ENCODE assay signal across 1 cellular context in the genomic region with DNA sequence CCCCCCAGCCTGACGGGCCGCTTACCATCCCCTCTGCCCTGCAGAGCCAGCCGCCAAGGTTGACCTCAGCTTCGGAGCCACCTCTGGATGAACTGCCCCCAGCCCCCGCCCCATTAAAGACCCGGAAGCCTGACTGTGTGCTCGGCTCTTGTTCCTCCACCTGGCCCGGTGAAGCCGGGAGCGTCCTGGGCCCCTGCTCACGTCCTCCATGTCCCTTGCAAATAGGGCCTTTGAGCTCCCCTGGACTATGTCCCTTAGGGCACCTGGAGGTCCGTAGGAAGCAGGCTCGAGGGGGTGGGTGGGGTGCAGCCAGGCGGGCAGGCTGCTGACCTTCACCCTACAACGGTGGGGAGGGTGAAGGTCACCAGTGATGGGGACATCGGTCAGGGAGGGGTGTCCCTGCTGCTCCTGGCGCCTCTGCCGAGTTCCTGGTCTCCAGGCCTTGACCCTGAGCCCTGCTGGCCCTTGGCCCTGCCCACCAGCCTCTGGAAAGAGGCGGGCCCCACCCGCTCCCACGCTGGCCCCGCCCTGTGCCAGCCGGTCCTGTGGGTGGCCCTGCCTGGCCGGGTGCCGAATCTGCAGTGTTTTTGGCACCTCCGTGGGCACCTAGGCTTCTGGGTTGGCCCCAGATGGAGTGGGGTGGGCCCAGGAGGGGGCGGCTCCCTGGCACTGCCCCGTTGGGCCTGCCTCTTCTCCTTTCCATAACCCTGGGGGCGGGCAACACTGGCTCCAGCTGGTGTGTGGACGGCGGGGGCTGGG.
TF ChIP-seq lines count a peak whose summit lies in the region.

No MANE protein-coding gene starts in this region.

TF ChIP-seq in HepG2, 621 proteins besides CTCF, POLR2A, EP300 and RAD21 (continued from another document and continues in another):
- TF ChIP-seq, protein P1, sequence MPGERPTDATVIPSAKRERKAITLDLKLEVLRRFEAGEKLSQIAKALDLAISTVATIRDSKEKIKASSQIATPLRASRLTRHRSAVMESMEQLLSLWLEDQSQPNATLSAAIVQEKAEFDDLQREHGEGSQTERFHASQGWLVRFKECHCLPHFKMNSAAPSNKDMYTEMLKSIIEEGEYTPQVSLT (CRISPR knock-in tag; IDR thresholded peaks at IDR 0.05; ENCODE audit: borderline replicate concordance, low read depth) = no peak
- TF ChIP-seq CENPT (CRISPR knock-in tag; IDR thresholded peaks at IDR 0.05; ENCODE audit: low read depth) (no peak), MLLT10 (CRISPR knock-in tag; IDR thresholded peaks at IDR 0.05) (no peak), PAWR (CRISPR knock-in tag; IDR thresholded peaks at IDR 0.05; ENCODE audit: borderline replicate concordance) (no peak), ZNF574 (CRISPR knock-in tag; IDR thresholded peaks at IDR 0.05) (peak; percentile 85), POLR2AphosphoS2 (IDR thresholded peaks at IDR 0.05; ENCODE audit: low read depth, low read length) (no peak), ZNF775 (CRISPR knock-in tag; IDR thresholded peaks at IDR 0.05; ENCODE audit: borderline replicate concordance) (0 out of 2 replicates have a peak, but pooled peaks have one; percentile 10), ZNF280D (CRISPR knock-in tag; IDR thresholded peaks at IDR 0.05) (no peak), ZNF629 (CRISPR knock-in tag; conservative IDR thresholded peaks at IDR 0.05) (peak; percentile 43; the same call in 1 of the 2 replicates), ZNF562 (CRISPR knock-in tag; IDR thresholded peaks at IDR 0.05; ENCODE audit: borderline replicate concordance) (no peak), SNAPC2 (CRISPR knock-in tag; IDR thresholded peaks at IDR 0.05) (no peak), ZKSCAN5 (CRISPR knock-in tag; IDR thresholded peaks at IDR 0.05) (no peak; the same call in 1 of the 2 replicates), NFYB (CRISPR knock-in tag; IDR thresholded peaks at IDR 0.05) (peak; percentile 36), ZNF460 (CRISPR knock-in tag; IDR thresholded peaks at IDR 0.05; ENCODE audit: borderline replicate concordance) (peak; percentile 9; the same call in 1 of the 2 replicates), ZBTB20 (CRISPR knock-in tag; IDR thresholded peaks at IDR 0.05; ENCODE audit: borderline replicate concordance, low read depth) (0 out of 2 replicates have a peak, but pooled peaks have one; percentile 27), MXD4 (CRISPR knock-in tag; IDR thresholded peaks at IDR 0.05) (peak; percentile 71; the same call in 1 of the 2 replicates), FOXK2 (IDR thresholded peaks at IDR 0.05) (no peak), ZNF883 (CRISPR knock-in tag; IDR thresholded peaks at IDR 0.05; ENCODE audit: not compliant biosample characterization) (no peak), SATB2 (CRISPR knock-in tag; IDR thresholded peaks at IDR 0.05) (no peak), ZNF709 (CRISPR knock-in tag; IDR thresholded peaks at IDR 0.05) (peak; percentile 79), DZIP1 (CRISPR knock-in tag; IDR thresholded peaks at IDR 0.05) (no peak), AHR (CRISPR knock-in tag; IDR thresholded peaks at IDR 0.05) (no peak), GABPB1 (CRISPR knock-in tag; IDR thresholded peaks at IDR 0.05) (peak; percentile 78), ZNF101 (CRISPR knock-in tag; IDR thresholded peaks at IDR 0.05; ENCODE audit: borderline replicate concordance, low read depth) (0 out of 2 replicates have a peak, but pooled peaks have one; percentile 73), AGO1 (IDR thresholded peaks at IDR 0.05; ENCODE audit: low read depth, low read length, poor library complexity, severe bottlenecking) (peak; percentile 84), ZNF256 (CRISPR knock-in tag; conservative IDR thresholded peaks at IDR 0.05) (no peak), HOXA7 (CRISPR knock-in tag; IDR thresholded peaks at IDR 0.05) (no peak), THAP8 (CRISPR knock-in tag; IDR thresholded peaks at IDR 0.05; ENCODE audit: borderline replicate concordance) (peak; percentile 72; the same call in 1 of the 2 replicates), FOXA3 (CRISPR knock-in tag; IDR thresholded peaks at IDR 0.05) (peak; percentile 75), ZNF12 (CRISPR knock-in tag; IDR thresholded peaks at IDR 0.05) (no peak), ZMYM3 (CRISPR knock-in tag; IDR thresholded peaks at IDR 0.05) (peak; percentile 68; the same call in 1 of the 2 replicates), PHF21A (CRISPR knock-in tag; IDR thresholded peaks at IDR 0.05) (peak; percentile 99), MTF1 (CRISPR knock-in tag; IDR thresholded peaks at IDR 0.05) (no peak), NR3C1 (CRISPR knock-in tag; IDR thresholded peaks at IDR 0.05) (no peak), ZNF10 (CRISPR knock-in tag; IDR thresholded peaks at IDR 0.05; ENCODE audit: borderline replicate concordance, low read depth) (no peak), ZNF264 (CRISPR knock-in tag; IDR thresholded peaks at IDR 0.05) (peak; percentile 41; the same call in 1 of the 2 replicates), ZNF724P (CRISPR knock-in tag; IDR thresholded peaks at IDR 0.05; ENCODE audit: borderline replicate concordance) (peak; percentile 65; the same call in 1 of the 2 replicates), HNRNPLL (IDR thresholded peaks at IDR 0.05; ENCODE audit: low read depth, low read length, poor library complexity, severe bottlenecking) (peak; percentile 34), ZKSCAN8 (CRISPR knock-in tag; IDR thresholded peaks at IDR 0.05; ENCODE audit: borderline replicate concordance) (0 out of 2 replicates have a peak, but pooled peaks have one; percentile 20), MXI1 (IDR thresholded peaks at IDR 0.05; ENCODE audit: borderline replicate concordance, low read depth, low read length) (no peak; the same call in 2 of the 3 replicates)
- TF ChIP-seq, protein P2, sequence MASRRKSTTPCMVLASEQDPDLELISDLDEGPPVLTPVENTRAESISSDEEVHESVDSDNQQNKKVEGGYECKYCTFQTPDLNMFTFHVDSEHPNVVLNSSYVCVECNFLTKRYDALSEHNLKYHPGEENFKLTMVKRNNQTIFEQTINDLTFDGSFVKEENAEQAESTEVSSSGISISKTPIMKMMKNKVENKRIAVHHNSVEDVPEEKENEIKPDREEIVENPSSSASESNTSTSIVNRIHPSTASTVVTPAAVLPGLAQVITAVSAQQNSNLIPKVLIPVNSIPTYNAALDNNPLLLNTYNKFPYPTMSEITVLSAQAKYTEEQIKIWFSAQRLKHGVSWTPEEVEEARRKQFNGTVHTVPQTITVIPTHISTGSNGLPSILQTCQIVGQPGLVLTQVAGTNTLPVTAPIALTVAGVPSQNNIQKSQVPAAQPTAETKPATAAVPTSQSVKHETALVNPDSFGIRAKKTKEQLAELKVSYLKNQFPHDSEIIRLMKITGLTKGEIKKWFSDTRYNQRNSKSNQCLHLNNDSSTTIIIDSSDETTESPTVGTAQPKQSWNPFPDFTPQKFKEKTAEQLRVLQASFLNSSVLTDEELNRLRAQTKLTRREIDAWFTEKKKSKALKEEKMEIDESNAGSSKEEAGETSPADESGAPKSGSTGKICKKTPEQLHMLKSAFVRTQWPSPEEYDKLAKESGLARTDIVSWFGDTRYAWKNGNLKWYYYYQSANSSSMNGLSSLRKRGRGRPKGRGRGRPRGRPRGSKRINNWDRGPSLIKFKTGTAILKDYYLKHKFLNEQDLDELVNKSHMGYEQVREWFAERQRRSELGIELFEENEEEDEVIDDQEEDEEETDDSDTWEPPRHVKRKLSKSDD (CRISPR knock-in tag; IDR thresholded peaks at IDR 0.05; ENCODE audit: low read depth) = no peak
- TF ChIP-seq, protein P3, sequence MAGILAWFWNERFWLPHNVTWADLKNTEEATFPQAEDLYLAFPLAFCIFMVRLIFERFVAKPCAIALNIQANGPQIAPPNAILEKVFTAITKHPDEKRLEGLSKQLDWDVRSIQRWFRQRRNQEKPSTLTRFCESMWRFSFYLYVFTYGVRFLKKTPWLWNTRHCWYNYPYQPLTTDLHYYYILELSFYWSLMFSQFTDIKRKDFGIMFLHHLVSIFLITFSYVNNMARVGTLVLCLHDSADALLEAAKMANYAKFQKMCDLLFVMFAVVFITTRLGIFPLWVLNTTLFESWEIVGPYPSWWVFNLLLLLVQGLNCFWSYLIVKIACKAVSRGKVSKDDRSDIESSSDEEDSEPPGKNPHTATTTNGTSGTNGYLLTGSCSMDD (CRISPR knock-in tag; IDR thresholded peaks at IDR 0.05) = no peak
- TF ChIP-seq, protein P4, sequence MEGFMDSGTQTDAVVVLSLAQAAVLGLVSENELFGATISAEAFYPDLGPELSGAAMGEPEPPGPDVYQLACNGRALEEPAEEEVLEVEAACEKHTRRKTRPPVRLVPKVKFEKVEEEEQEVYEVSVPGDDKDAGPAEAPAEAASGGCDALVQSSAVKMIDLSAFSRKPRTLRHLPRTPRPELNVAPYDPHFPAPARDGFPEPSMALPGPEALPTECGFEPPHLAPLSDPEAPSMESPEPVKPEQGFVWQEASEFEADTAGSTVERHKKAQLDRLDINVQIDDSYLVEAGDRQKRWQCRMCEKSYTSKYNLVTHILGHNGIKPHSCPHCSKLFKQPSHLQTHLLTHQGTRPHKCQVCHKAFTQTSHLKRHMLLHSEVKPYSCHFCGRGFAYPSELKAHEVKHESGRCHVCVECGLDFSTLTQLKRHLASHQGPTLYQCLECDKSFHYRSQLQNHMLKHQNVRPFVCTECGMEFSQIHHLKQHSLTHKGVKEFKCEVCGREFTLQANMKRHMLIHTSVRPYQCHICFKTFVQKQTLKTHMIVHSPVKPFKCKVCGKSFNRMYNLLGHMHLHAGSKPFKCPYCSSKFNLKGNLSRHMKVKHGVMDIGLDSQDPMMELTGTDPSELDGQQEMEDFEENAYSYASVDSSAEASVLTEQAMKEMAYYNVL (CRISPR knock-in tag; IDR thresholded peaks at IDR 0.05; ENCODE audit: borderline replicate concordance) = peak; percentile 59; the same call in 1 of the 2 replicates
